ENCODE assay signal across 39 cellular contexts in the genomic region with DNA sequence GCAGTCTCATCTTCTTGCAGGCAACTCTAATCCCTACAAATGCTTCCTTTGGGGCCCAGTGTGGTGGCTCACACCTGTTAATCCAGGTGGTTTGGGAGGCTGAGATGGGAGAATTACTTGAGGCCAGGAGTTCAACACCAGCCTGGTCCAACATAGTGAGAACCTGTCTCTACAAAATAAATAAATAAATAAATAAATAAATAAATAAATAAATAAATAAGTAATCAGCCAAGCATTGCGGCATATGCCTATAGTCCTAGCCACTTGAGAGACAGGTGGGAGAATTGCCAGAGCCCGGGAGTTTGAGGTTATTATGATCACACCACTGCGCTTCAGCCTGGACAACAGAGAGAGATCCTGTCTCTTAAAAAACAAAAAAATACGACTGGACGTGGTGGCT.
"Had no signal": no experiment of that assay in that cellular context is flagged by ENCODE, and none has a peak within 500 bp of the region (broad histone marks: within the 10 kb centered on the region; RNA-seq: fewer than 3 reads in every experiment).

No MANE protein-coding gene starts in this region.

- DNase-seq: activated effector memory CD4-positive, alpha-beta T cell treated with anti-CD3 and anti-CD28 coated beads, Interleukin-2, amount 50 U/mL, for 16 hours; activated effector memory CD4-positive, alpha-beta T cell treated with Interleukin-2 at 50 U/mL for 16 hours; activated gamma-delta T cell; activated naive CD4-positive, alpha-beta T cell; activated naive CD4-positive, alpha-beta T cell treated with anti-CD3 and anti-CD28 coated beads for 36 hours; activated naive CD4-positive, alpha-beta T cell treated with anti-CD3 and anti-CD28 coated beads, Interleukin-2, amount 50 U/mL, for 16 hours; activated naive CD4-positive, alpha-beta T cell treated with Interleukin-2 at 50 U/mL for 16 hours; activated naive CD8-positive, alpha-beta T cell treated with anti-CD3 and anti-CD28 coated beads for 36 hours; activated naive CD8-positive, alpha-beta T cell treated with anti-CD3 and anti-CD28 coated beads, Interleukin-2, amount 10 ng/mL, durations not matched to agents 7 days and 5 days; activated naive CD8-positive, alpha-beta T cell treated with anti-CD3 and anti-CD28 coated beads, Interleukin-2, amount 50 U/mL, for 24 hours; activated T-cell treated with anti-CD3 and anti-CD28 coated beads, Interleukin-2, amount 50 U/mL, for 1 hour; activated T-cell treated with anti-CD3 and anti-CD28 coated beads, Interleukin-2, amount 50 U/mL, for 24 hours; activated T-cell treated with anti-CD3 and anti-CD28 coated beads, Interleukin-2, amount 50 U/mL, for 4 hours; activated T-cell treated with anti-CD3 and anti-CD28 coated beads, Interleukin-2, amount 50 U/mL, for 48 hours; activated T-cell treated with anti-CD3 and anti-CD28 coated beads, Interleukin-2, amount 50 U/mL, for 72 hours; adrenal gland; amniotic stem cell; amygdala; anterior cingulate cortex; aorta; body of pancreas; brain microvascular endothelial cell; caudate nucleus; central memory CD4-positive, alpha-beta T cell; cerebellar nuclear complex had no signal

- H3K9me3 ChIP-seq: adrenal gland, ascending aorta, body of pancreas, breast epithelium had no signal

- H3K27ac ChIP-seq: adrenal gland, ascending aorta, body of pancreas, brain microvascular endothelial cell, breast epithelium, cardiac muscle cell had no signal

- H3K4me1 ChIP-seq: adrenal gland, ascending aorta, breast epithelium had no signal

- H3K27ac Mint-ChIP-seq: activated naive CD4-positive, alpha-beta T cell treated with anti-CD3 and anti-CD28 coated beads for 36 hours; activated naive CD4-positive, alpha-beta T cell treated with anti-CD3 and anti-CD28 coated beads, Interleukin-2, amount 10 ng/mL, durations not matched to agents 7 days and 5 days; activated naive CD4-positive, alpha-beta T cell treated with anti-CD3 and anti-CD28 coated beads, Interleukin-2, amount 50 U/mL, for 24 hours; activated naive CD4-positive, alpha-beta T cell treated with anti-CD3 and anti-CD28 coated beads, Interleukin-2, amount 50 U/mL, for 72 hours; activated naive CD8-positive, alpha-beta T cell; activated naive CD8-positive, alpha-beta T cell treated with anti-CD3 and anti-CD28 coated beads for 36 hours; activated naive CD8-positive, alpha-beta T cell treated with anti-CD3 and anti-CD28 coated beads, Interleukin-2, amount 10 ng/mL, durations not matched to agents 7 days and 5 days; activated naive CD8-positive, alpha-beta T cell treated with anti-CD3 and anti-CD28 coated beads, Interleukin-2, amount 50 U/mL, for 24 hours; activated T-cell treated with anti-CD3 and anti-CD28 coated beads, Interleukin-2, amount 50 U/mL, for 24 hours; activated T-cell treated with anti-CD3 and anti-CD28 coated beads, Interleukin-2, amount 50 U/mL, for 72 hours; activated T-helper 1 cell treated with anti-CD3 and anti-CD28 coated beads, Interleukin-12 subunit alpha, Interleukin-12 subunit beta, Interleukin-2, Interleukin-4 antibody, amounts not matched to agents 30 ng/mL and 10 ng/mL and 1 ng/mL, durations not matched to agents 14 hours and 24 hours and 36 hours; activated T-helper 17 cell treated with anti-CD3 and anti-CD28 coated beads, Interleukin-2, amount 50 U/mL, for 72 hours; activated T-helper 2 cell treated with anti-CD3 and anti-CD28 coated beads, Interferon-gamma antibody, Interleukin-2, Interleukin-4, amounts not matched to agents 10 μg/mL and 5 μg/mL and 100 μg/mL, durations not matched to agents 14 hours and 24 hours and 36 hours; brain had no signal

- H3K9me3 Mint-ChIP-seq: activated naive CD4-positive, alpha-beta T cell treated with anti-CD3 and anti-CD28 coated beads for 36 hours; activated naive CD4-positive, alpha-beta T cell treated with anti-CD3 and anti-CD28 coated beads, Interleukin-2, amount 10 ng/mL, durations not matched to agents 7 days and 5 days; activated naive CD4-positive, alpha-beta T cell treated with anti-CD3 and anti-CD28 coated beads, Interleukin-2, amount 50 U/mL, for 24 hours; activated naive CD8-positive, alpha-beta T cell treated with anti-CD3 and anti-CD28 coated beads for 36 hours; activated naive CD8-positive, alpha-beta T cell treated with anti-CD3 and anti-CD28 coated beads, Interleukin-2, amount 10 ng/mL, durations not matched to agents 7 days and 5 days; activated naive CD8-positive, alpha-beta T cell treated with anti-CD3 and anti-CD28 coated beads, Interleukin-2, amount 50 U/mL, for 24 hours; activated T-cell treated with anti-CD3 and anti-CD28 coated beads, Interleukin-2, amount 50 U/mL, for 24 hours; activated T-cell treated with anti-CD3 and anti-CD28 coated beads, Interleukin-2, amount 50 U/mL, for 4 hours; activated T-helper 1 cell treated with anti-CD3 and anti-CD28 coated beads, Interleukin-12 subunit alpha, Interleukin-12 subunit beta, Interleukin-2, Interleukin-4 antibody, amounts not matched to agents 30 ng/mL and 10 ng/mL and 1 ng/mL, durations not matched to agents 14 hours and 24 hours and 36 hours; activated T-helper 17 cell treated with anti-CD3 and anti-CD28 coated beads, Interleukin-2, amount 50 U/mL, for 72 hours; activated T-helper 2 cell treated with anti-CD3 and anti-CD28 coated beads, Interferon-gamma antibody, Interleukin-2, Interleukin-4, amounts not matched to agents 10 μg/mL and 5 μg/mL and 100 μg/mL, durations not matched to agents 14 hours and 24 hours and 36 hours; brain; central memory CD8-positive, alpha-beta T cell had no signal

- H3K36me3 ChIP-seq: adrenal gland, ascending aorta, brain microvascular endothelial cell, breast epithelium, cardiac muscle cell had no signal

- H3K4me3 Mint-ChIP-seq: activated naive CD4-positive, alpha-beta T cell treated with anti-CD3 and anti-CD28 coated beads for 36 hours; activated naive CD4-positive, alpha-beta T cell treated with anti-CD3 and anti-CD28 coated beads, Interleukin-2, amount 10 ng/mL, durations not matched to agents 7 days and 5 days; activated naive CD4-positive, alpha-beta T cell treated with anti-CD3 and anti-CD28 coated beads, Interleukin-2, amount 50 U/mL, for 24 hours; activated naive CD8-positive, alpha-beta T cell; activated naive CD8-positive, alpha-beta T cell treated with anti-CD3 and anti-CD28 coated beads for 36 hours; activated naive CD8-positive, alpha-beta T cell treated with anti-CD3 and anti-CD28 coated beads, Interleukin-2, amount 10 ng/mL, durations not matched to agents 7 days and 5 days; activated naive CD8-positive, alpha-beta T cell treated with anti-CD3 and anti-CD28 coated beads, Interleukin-2, amount 50 U/mL, for 24 hours; activated T-cell treated with anti-CD3 and anti-CD28 coated beads, Interleukin-2, amount 50 U/mL, for 24 hours; activated T-cell treated with anti-CD3 and anti-CD28 coated beads, Interleukin-2, amount 50 U/mL, for 4 hours; activated T-cell treated with anti-CD3 and anti-CD28 coated beads, Interleukin-2, amount 50 U/mL, for 72 hours; activated T-helper 1 cell treated with anti-CD3 and anti-CD28 coated beads, Interleukin-12 subunit alpha, Interleukin-12 subunit beta, Interleukin-2, Interleukin-4 antibody, amounts not matched to agents 30 ng/mL and 10 ng/mL and 1 ng/mL, durations not matched to agents 14 hours and 24 hours and 36 hours; activated T-helper 17 cell treated with anti-CD3 and anti-CD28 coated beads, Interleukin-2, amount 50 U/mL, for 72 hours; brain had no signal

- FAIRE-seq: astrocyte, bronchial epithelial cell had no signal

- H3K4me3 ChIP-seq: adrenal gland, ascending aorta, body of pancreas, breast epithelium, cardiac muscle cell had no signal

- ATAC-seq: activated naive CD4-positive, alpha-beta T cell treated with anti-CD3 and anti-CD28 coated beads, Interleukin-2, amount 50 U/mL, for 72 hours; activated naive CD8-positive, alpha-beta T cell treated with anti-CD3 and anti-CD28 coated beads, Interleukin-2, amount 50 U/mL, for 24 hours; activated T-cell treated with anti-CD3 and anti-CD28 coated beads, Interleukin-2, amount 50 U/mL, for 4 hours; activated T-cell treated with anti-CD3 and anti-CD28 coated beads, Interleukin-2, amount 50 U/mL, for 72 hours; activated T-helper 17 cell treated with anti-CD3 and anti-CD28 coated beads, Interleukin-2, amount 50 U/mL, for 72 hours; body of pancreas had no signal

- H3K4me1 Mint-ChIP-seq: activated T-helper 17 cell treated with anti-CD3 and anti-CD28 coated beads, Interleukin-2, amount 50 U/mL, for 72 hours had no signal

- H3K27me3 Mint-ChIP-seq: activated naive CD4-positive, alpha-beta T cell treated with anti-CD3 and anti-CD28 coated beads, Interleukin-2, amount 50 U/mL, for 24 hours; activated naive CD8-positive, alpha-beta T cell; activated naive CD8-positive, alpha-beta T cell treated with anti-CD3 and anti-CD28 coated beads for 36 hours; activated naive CD8-positive, alpha-beta T cell treated with anti-CD3 and anti-CD28 coated beads, Interleukin-2, amount 50 U/mL, for 24 hours; activated T-cell treated with anti-CD3 and anti-CD28 coated beads, Interleukin-2, amount 50 U/mL, for 24 hours; activated T-helper 17 cell treated with anti-CD3 and anti-CD28 coated beads, Interleukin-2, amount 50 U/mL, for 72 hours; central memory CD8-positive, alpha-beta T cell had no signal

- H3K36me3 Mint-ChIP-seq: activated naive CD4-positive, alpha-beta T cell treated with anti-CD3 and anti-CD28 coated beads, Interleukin-2, amount 10 ng/mL, durations not matched to agents 7 days and 5 days; activated naive CD4-positive, alpha-beta T cell treated with anti-CD3 and anti-CD28 coated beads, Interleukin-2, amount 50 U/mL, for 24 hours; activated naive CD4-positive, alpha-beta T cell treated with anti-CD3 and anti-CD28 coated beads, Interleukin-2, amount 50 U/mL, for 72 hours; activated naive CD8-positive, alpha-beta T cell; activated naive CD8-positive, alpha-beta T cell treated with anti-CD3 and anti-CD28 coated beads for 36 hours; activated naive CD8-positive, alpha-beta T cell treated with anti-CD3 and anti-CD28 coated beads, Interleukin-2, amount 10 ng/mL, durations not matched to agents 7 days and 5 days; brain had no signal
